In the genomic region with DNA sequence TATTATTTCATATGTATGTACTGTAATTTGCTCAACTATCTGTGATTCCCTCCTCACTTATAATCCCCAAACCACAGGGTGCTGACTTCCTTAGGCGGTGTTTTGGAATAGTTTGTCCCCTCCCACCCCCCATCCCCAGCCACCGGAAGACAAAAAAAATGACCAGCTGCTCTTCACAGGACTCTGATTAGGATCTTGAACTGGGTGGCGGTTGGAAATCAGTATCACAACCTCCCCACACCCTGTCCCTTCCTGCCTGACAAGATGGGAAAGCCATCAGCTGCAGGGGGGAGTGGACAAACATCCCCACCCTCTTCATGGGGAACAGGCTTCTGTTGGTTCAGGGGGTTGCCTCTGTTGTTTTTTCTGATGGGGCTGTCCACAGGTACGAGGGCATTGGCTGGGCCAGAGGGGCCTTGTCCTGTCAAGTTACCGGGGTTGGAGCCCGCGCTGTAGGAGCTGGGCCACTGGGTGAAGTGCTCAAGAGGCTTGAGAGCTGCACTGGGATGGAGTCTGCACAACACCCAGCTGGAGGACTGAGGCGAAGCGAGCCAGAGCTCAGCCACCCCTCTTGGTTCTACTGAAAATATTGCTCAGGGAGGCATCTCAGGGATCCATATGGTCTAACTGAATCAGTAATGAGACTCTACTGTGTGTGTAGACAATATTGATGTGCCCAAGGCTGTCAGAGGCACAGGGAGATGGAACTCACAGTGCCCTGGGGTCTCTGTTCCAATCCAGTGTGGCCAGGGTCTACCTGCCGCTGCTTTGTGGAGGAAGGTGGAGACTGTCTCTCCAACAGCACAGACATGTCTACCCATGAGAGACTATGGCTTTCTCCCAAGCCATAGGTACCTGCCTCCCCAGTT, we compare ENCODE assay signal across 2 cellular contexts.
TF ChIP-seq lines count a peak whose summit lies in the region.

No MANE protein-coding gene starts in this region.

TF ChIP-seq in IMR-90, 13 proteins besides CTCF, POLR2A, EP300 and RAD21:
- TF ChIP-seq MXI1 (IDR thresholded peaks at IDR 0.05; ENCODE audit: borderline replicate concordance, low read depth, low read length) (no peak), MAFK (IDR thresholded peaks at IDR 0.05; ENCODE audit: low read depth, low read length) (no peak), RCOR1 (IDR thresholded peaks at IDR 0.05; ENCODE audit: insufficient replicate concordance, low read length) (no peak), RFX5 (IDR thresholded peaks at IDR 0.05; ENCODE audit: low read depth, low read length) (no peak), CEBPB (IDR thresholded peaks at IDR 0.05; ENCODE audit: low read depth, low read length) (no peak)
- TF ChIP-seq, protein P1, sequence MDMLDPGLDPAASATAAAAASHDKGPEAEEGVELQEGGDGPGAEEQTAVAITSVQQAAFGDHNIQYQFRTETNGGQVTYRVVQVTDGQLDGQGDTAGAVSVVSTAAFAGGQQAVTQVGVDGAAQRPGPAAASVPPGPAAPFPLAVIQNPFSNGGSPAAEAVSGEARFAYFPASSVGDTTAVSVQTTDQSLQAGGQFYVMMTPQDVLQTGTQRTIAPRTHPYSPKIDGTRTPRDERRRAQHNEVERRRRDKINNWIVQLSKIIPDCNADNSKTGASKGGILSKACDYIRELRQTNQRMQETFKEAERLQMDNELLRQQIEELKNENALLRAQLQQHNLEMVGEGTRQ (IDR thresholded peaks at IDR 0.05; ENCODE audit: low read depth, low read length): no peak
- TF ChIP-seq, protein P2, sequence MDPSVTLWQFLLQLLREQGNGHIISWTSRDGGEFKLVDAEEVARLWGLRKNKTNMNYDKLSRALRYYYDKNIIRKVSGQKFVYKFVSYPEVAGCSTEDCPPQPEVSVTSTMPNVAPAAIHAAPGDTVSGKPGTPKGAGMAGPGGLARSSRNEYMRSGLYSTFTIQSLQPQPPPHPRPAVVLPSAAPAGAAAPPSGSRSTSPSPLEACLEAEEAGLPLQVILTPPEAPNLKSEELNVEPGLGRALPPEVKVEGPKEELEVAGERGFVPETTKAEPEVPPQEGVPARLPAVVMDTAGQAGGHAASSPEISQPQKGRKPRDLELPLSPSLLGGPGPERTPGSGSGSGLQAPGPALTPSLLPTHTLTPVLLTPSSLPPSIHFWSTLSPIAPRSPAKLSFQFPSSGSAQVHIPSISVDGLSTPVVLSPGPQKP (IDR thresholded peaks at IDR 0.05; ENCODE audit: borderline replicate concordance, low read depth, low read length): no peak

TF ChIP-seq in WTC11, 78 proteins besides CTCF, POLR2A, EP300 and RAD21:
- TF ChIP-seq, protein P3, sequence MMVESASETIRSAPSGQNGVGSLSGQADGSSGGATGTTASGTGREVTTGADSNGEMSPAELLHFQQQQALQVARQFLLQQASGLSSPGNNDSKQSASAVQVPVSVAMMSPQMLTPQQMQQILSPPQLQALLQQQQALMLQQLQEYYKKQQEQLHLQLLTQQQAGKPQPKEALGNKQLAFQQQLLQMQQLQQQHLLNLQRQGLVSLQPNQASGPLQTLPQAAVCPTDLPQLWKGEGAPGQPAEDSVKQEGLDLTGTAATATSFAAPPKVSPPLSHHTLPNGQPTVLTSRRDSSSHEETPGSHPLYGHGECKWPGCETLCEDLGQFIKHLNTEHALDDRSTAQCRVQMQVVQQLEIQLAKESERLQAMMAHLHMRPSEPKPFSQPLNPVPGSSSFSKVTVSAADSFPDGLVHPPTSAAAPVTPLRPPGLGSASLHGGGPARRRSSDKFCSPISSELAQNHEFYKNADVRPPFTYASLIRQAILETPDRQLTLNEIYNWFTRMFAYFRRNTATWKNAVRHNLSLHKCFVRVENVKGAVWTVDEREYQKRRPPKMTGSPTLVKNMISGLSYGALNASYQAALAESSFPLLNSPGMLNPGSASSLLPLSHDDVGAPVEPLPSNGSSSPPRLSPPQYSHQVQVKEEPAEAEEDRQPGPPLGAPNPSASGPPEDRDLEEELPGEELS (CRISPR knock-in tag; IDR thresholded peaks at IDR 0.05): no peak
- TF ChIP-seq, protein P4, sequence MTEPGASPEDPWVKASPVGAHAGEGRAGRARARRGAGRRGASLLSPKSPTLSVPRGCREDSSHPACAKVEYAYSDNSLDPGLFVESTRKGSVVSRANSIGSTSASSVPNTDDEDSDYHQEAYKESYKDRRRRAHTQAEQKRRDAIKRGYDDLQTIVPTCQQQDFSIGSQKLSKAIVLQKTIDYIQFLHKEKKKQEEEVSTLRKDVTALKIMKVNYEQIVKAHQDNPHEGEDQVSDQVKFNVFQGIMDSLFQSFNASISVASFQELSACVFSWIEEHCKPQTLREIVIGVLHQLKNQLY (CRISPR knock-in tag; IDR thresholded peaks at IDR 0.05): no peak
- TF ChIP-seq, protein P5, sequence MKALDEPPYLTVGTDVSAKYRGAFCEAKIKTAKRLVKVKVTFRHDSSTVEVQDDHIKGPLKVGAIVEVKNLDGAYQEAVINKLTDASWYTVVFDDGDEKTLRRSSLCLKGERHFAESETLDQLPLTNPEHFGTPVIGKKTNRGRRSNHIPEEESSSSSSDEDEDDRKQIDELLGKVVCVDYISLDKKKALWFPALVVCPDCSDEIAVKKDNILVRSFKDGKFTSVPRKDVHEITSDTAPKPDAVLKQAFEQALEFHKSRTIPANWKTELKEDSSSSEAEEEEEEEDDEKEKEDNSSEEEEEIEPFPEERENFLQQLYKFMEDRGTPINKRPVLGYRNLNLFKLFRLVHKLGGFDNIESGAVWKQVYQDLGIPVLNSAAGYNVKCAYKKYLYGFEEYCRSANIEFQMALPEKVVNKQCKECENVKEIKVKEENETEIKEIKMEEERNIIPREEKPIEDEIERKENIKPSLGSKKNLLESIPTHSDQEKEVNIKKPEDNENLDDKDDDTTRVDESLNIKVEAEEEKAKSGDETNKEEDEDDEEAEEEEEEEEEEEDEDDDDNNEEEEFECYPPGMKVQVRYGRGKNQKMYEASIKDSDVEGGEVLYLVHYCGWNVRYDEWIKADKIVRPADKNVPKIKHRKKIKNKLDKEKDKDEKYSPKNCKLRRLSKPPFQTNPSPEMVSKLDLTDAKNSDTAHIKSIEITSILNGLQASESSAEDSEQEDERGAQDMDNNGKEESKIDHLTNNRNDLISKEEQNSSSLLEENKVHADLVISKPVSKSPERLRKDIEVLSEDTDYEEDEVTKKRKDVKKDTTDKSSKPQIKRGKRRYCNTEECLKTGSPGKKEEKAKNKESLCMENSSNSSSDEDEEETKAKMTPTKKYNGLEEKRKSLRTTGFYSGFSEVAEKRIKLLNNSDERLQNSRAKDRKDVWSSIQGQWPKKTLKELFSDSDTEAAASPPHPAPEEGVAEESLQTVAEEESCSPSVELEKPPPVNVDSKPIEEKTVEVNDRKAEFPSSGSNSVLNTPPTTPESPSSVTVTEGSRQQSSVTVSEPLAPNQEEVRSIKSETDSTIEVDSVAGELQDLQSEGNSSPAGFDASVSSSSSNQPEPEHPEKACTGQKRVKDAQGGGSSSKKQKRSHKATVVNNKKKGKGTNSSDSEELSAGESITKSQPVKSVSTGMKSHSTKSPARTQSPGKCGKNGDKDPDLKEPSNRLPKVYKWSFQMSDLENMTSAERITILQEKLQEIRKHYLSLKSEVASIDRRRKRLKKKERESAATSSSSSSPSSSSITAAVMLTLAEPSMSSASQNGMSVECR (CRISPR knock-in tag; IDR thresholded peaks at IDR 0.05; ENCODE audit: borderline replicate concordance): no peak
- TF ChIP-seq ZNF423 (CRISPR knock-in tag; IDR thresholded peaks at IDR 0.05): no peak
- TF ChIP-seq TP53 (CRISPR knock-in tag; IDR thresholded peaks at IDR 0.05): no peak
